ENCODE assay signal across 17 cellular contexts in genomic region chr6:90273863-90274262, GRCh38. TPM values are rescaled to one million over a fixed set of nuclear protein-coding genes. Genes with fewer than 3 reads are reported as not detected.
DNase-seq lines count a peak whose midpoint lies in the region; ATAC-seq and TF ChIP-seq lines count a peak whose summit lies in the region.
"Had no signal": no experiment of that assay in that cellular context is flagged by ENCODE, and none has a peak within 500 bp of the region (broad histone marks: within the 10 kb centered on the region; RNA-seq: fewer than 3 reads in every experiment).

No MANE protein-coding gene starts in this region.

- H3K4me1 Mint-ChIP-seq in T-helper 1 cell treated with Interleukin-12 subunit alpha and Interleukin-12 subunit beta and Interleukin-4 antibody, amounts not matched to agents 30 μg/mL and 1 μg/mL, for 36 hours (ENCODE audit: low read depth) = peaks cover 71% of the 10 kb centered on the region
- H3K4me1 Mint-ChIP-seq in CD8-positive, alpha-beta T cell (ENCODE audit: low read depth) = peaks cover 91% of the 10 kb centered on the region

- H3K27me3 Mint-ChIP-seq in T-helper 1 cell treated with Interleukin-12 subunit alpha and Interleukin-12 subunit beta and Interleukin-4 antibody, amounts not matched to agents 30 μg/mL and 1 μg/mL, for 36 hours (ENCODE audit: low read depth) = peaks cover 6% of the 10 kb centered on the region
- H3K27me3 Mint-ChIP-seq in CD8-positive, alpha-beta T cell (ENCODE audit: low read depth) = no peaks in the 10 kb centered on the region
- H3K27me3 Mint-ChIP-seq: brain had no signal

- H3K4me3 Mint-ChIP-seq in T-helper 1 cell treated with Interleukin-12 subunit alpha and Interleukin-12 subunit beta and Interleukin-4 antibody, amounts not matched to agents 30 μg/mL and 1 μg/mL, for 36 hours = no peak overlapping the region
- peak overlapping the region; percentile 36 for H3K4me3 Mint-ChIP-seq in CD8-positive, alpha-beta T cell
- H3K4me3 Mint-ChIP-seq: brain had no signal

- no peaks in the 10 kb centered on the region for H3K27me3 ChIP-seq in CD8-positive, alpha-beta T cell (ENCODE audit: insufficient read depth, low read length)
- H3K27me3 ChIP-seq: tibial nerve had no signal

- H3K4me3 ChIP-seq in CD8-positive, alpha-beta T cell (ENCODE audit: low read depth, low read length) = peak overlapping the region; percentile 3
- H3K4me3 ChIP-seq: SK-N-MC, tibial nerve had no signal

- H3K9me3 Mint-ChIP-seq in T-helper 1 cell treated with Interleukin-12 subunit alpha and Interleukin-12 subunit beta and Interleukin-4 antibody, amounts not matched to agents 30 μg/mL and 1 μg/mL, for 36 hours = peaks cover 9% of the 10 kb centered on the region
- no peaks in the 10 kb centered on the region for H3K9me3 Mint-ChIP-seq in CD8-positive, alpha-beta T cell

- DNase-seq in T-helper 1 cell (no peak), left kidney (ENCODE audit: low read depth, low spot score) (peak; percentile 24), GDM1 (lab: John Stamatoyannopoulos, UW) (no peak)
- DNase-seq in CD8-positive, alpha-beta T cell = no peak
- DNase-seq in stimulated activated CD4-positive, alpha-beta T cell treated with anti-CD3 and anti-CD28 coated beads, Interleukin-4, amount 100 ng/mL, for 1 hour = no peak
- DNase-seq in activated effector memory CD4-positive, alpha-beta T cell treated with Interleukin-2 at 50 U/mL for 16 hours = no peak
- DNase-seq: DMS 273 treated with DMSO at 0.1 percent for 48 hours, foreskin melanocyte, Karpas-422, NCI-H1105 treated with DMSO at 0.1 percent for 48 hours had no signal

- TF ChIP-seq CTCF in CD8-positive, alpha-beta T cell (IDR thresholded peaks at IDR 0.05) = no peak
- TF ChIP-seq CTCF in VCaP (conservative IDR thresholded peaks at IDR 0.05) = no peak

- no peak for ATAC-seq in CD8-positive, alpha-beta T cell

- H3K36me3 Mint-ChIP-seq in T-helper 1 cell treated with Interleukin-12 subunit alpha and Interleukin-12 subunit beta and Interleukin-4 antibody, amounts not matched to agents 30 μg/mL and 1 μg/mL, for 36 hours (ENCODE audit: low read depth) = peaks cover 22% of the 10 kb centered on the region
- H3K36me3 Mint-ChIP-seq in CD8-positive, alpha-beta T cell = peaks cover 30% of the 10 kb centered on the region

- no peaks in the 10 kb centered on the region for H3K36me3 ChIP-seq in CD8-positive, alpha-beta T cell (ENCODE audit: insufficient read depth, low read length)

- POLR2A ChIA-PET in CD8-positive, alpha-beta T cell (lab: Charles Lee) = interaction anchor here (0.6 to 3.0 kb wide), 22 partner anchors 11 to 333 kb away, joined by 3 to 31 read pairs (median 3); no protein-coding TSS in a partner anchor

- intact Hi-C loops in CD8-positive, alpha-beta T cell (cut with DNase I, micrococcal nuclease) = loop anchor here (1.0 to 5.0 kb wide), 11 partner anchors 10 to 637 kb away; partner anchors contain the start of genes BACH2 (in 2 of the 2) and LYRM2 (in 1 of the 2)

- no peaks in the 10 kb centered on the region for H3K9me3 ChIP-seq in CD8-positive, alpha-beta T cell (ENCODE audit: low read length)

- H3K4me1 ChIP-seq in CD8-positive, alpha-beta T cell (ENCODE audit: insufficient read depth, low read length) = peaks cover 87% of the 10 kb centered on the region

- CTCF ChIA-PET in CD8-positive, alpha-beta T cell (lab: Charles Lee) = interaction anchor here (0.7 to 2.6 kb wide), 22 partner anchors 8 to 333 kb away, joined by 3 to 8 read pairs (median 3); no protein-coding TSS in a partner anchor

- peak overlapping the region; percentile 84 for H3K27ac Mint-ChIP-seq in T-helper 1 cell treated with Interleukin-12 subunit alpha and Interleukin-12 subunit beta and Interleukin-4 antibody, amounts not matched to agents 30 μg/mL and 1 μg/mL, for 36 hours
- H3K27ac Mint-ChIP-seq in CD8-positive, alpha-beta T cell = peak overlapping the region; percentile 98

- peak overlapping the region; percentile 67 for H3K27ac ChIP-seq in CD8-positive, alpha-beta T cell (ENCODE audit: low read depth, low read length)
- peak overlapping the region; percentile 83 for H3K27ac ChIP-seq in VCaP
- H3K27ac ChIP-seq: 22Rv1, epithelial cell of prostate, SK-N-MC had no signal

RNA-seq across cellular contexts. Expression of gene BACH2, which starts 22.8 kb away (rescaled TPM):
- 100 to 1,000 TPM; 162 to 164 TPM for total RNA-seq in CD8-positive, alpha-beta T cell
